Comparison of ENCODE assay signal across 8 cellular contexts in genomic region chr6:1856381-1856780, GRCh38.
DNase-seq lines count a peak whose midpoint lies in the region; ATAC-seq and TF ChIP-seq lines count a peak whose summit lies in the region.

No MANE protein-coding gene starts in this region.

- ATAC-seq in HG02852 (IDR thresholded peaks at IDR 0.05; ENCODE audit: unreplicated experiment) = peak; percentile 80

- H3K27ac Mint-ChIP-seq in activated CD4-positive, alpha-beta T cell treated with anti-CD3 and anti-CD28 coated beads, Interleukin-2, amount 10 ng/mL, durations not matched to agents 24 days and 14 days = no peak overlapping the region

- H3K4me3 Mint-ChIP-seq in activated CD4-positive, alpha-beta T cell treated with anti-CD3 and anti-CD28 coated beads, Interleukin-2, amount 10 ng/mL, durations not matched to agents 24 days and 14 days = no peak overlapping the region

- TF ChIP-seq CTCF in fibroblast of mammary gland (conservative IDR thresholded peaks at IDR 0.05; ENCODE audit: control insufficient read depth, insufficient read depth, low read depth, low read length) = no peak

- no peak overlapping the region for H3K4me3 ChIP-seq in fibroblast of mammary gland (ENCODE audit: control insufficient read depth, low read depth, low read length)

- H3K27me3 Mint-ChIP-seq in activated CD4-positive, alpha-beta T cell treated with anti-CD3 and anti-CD28 coated beads, Interleukin-2, amount 10 ng/mL, durations not matched to agents 24 days and 14 days = peaks cover 2% of the 10 kb centered on the region

- intact Hi-C loops in activated CD4-positive, alpha-beta T cell treated with anti-CD3 and anti-CD28 coated beads, Interleukin-2, amount 10 ng/mL, durations not matched to agents 24 days and 14 days (cut with micrococcal nuclease) = no loop called here

- DNase-seq in NCI-H2107 treated with DMSO at 0.1 percent for 48 hours (lab: John Stamatoyannopoulos, UW; ENCODE audit: unreplicated experiment) (peak; percentile 59), NCI-H2107 (lab: John Stamatoyannopoulos, UW) (no peak), NCI-H2081 treated with DMSO at 0.1 percent for 48 hours (lab: John Stamatoyannopoulos, UW) (peak; percentile 52), fibroblast of mammary gland (ENCODE audit: low read depth) (peak; percentile 44), AML-193 (lab: John Stamatoyannopoulos, UW) (no peak)
- DNase-seq in activated CD4-positive, alpha-beta T cell treated with anti-CD3 and anti-CD28 coated beads, Interleukin-2, amount 50 U/mL, for 4 hours = no peak
- no peak for DNase-seq in activated CD4-positive, alpha-beta T cell treated with anti-CD3 and anti-CD28 coated beads, Interleukin-2, amount 10 ng/mL, durations not matched to agents 24 days and 14 days

- H3K4me1 Mint-ChIP-seq in activated CD4-positive, alpha-beta T cell treated with anti-CD3 and anti-CD28 coated beads, Interleukin-2, amount 10 ng/mL, durations not matched to agents 24 days and 14 days = no peaks in the 10 kb centered on the region

- no peaks in the 10 kb centered on the region for H3K9me3 Mint-ChIP-seq in activated CD4-positive, alpha-beta T cell treated with anti-CD3 and anti-CD28 coated beads, Interleukin-2, amount 10 ng/mL, durations not matched to agents 24 days and 14 days

- H3K36me3 Mint-ChIP-seq in activated CD4-positive, alpha-beta T cell treated with anti-CD3 and anti-CD28 coated beads, Interleukin-2, amount 10 ng/mL, durations not matched to agents 24 days and 14 days (ENCODE audit: low read depth) = no peaks in the 10 kb centered on the region

Comparison
In these comparisons a context has a peak if more than half of its experiments do, and no peak if none do; other contexts are left out.
1. DNase-seq: peak in NCI-H2107 treated with DMSO at 0.1 percent for 48 hours (single experiment), NCI-H2081 treated with DMSO at 0.1 percent for 48 hours (single experiment) and fibroblast of mammary gland (single experiment); none in NCI-H2107 (single experiment), activated CD4-positive, alpha-beta T cell treated with anti-CD3 and anti-CD28 coated beads, Interleukin-2, amount 50 U/mL, for 4 hours (0 of 2), activated CD4-positive, alpha-beta T cell treated with anti-CD3 and anti-CD28 coated beads, Interleukin-2, amount 10 ng/mL, durations not matched to agents 24 days and 14 days (single experiment) and AML-193 (0 of 2).